Comparison of ENCODE assay signal across 20 cellular contexts in the genomic region with DNA sequence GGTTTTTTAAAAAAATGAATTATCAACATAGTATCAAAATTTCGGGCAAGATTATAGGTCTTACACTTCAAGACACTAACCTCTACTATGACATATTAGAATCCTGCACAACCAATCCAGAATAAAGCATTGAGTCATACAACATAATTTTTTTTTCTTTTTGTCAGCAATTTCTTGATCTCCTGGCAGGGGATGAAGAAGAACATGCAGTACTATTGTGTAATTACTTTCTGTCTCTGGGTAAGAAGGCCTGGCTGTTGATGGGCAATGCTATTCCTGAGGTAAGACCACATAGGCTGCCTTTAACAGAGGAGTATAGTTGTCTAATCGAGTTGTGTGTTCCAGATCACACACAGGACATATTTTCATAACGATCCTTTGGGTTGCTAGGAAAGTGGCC.
A peak's percentile ranks its signal among the peaks of the same experiment; 100 is the strongest.
DNase-seq lines count a peak whose midpoint lies in the region; ATAC-seq and TF ChIP-seq lines count a peak whose summit lies in the region.
"Had no signal": no experiment of that assay in that cellular context is flagged by ENCODE, and none has a peak within 500 bp of the region (broad histone marks: within the 10 kb centered on the region; RNA-seq: fewer than 3 reads in every experiment).

No MANE protein-coding gene starts in this region.

- no peak overlapping the region for H3K27ac ChIP-seq in left ventricle myocardium inferior (replicated peaks)
- no peak overlapping the region for H3K27ac ChIP-seq in ovary
- H3K27ac ChIP-seq: BLaER1 treated with 17β-estradiol and CSF1 and Interleukin-3, amounts not matched to agents 10 nM and 100 nM had no signal

- intact Hi-C loops in Right ventricle myocardium superior (cut with DNase I) (no loop called here), left ventricle myocardium inferior (cut with micrococcal nuclease) (no loop called here), ovary (cut with DNase I) (no loop called here)
- intact Hi-C loops in activated CD4-positive, alpha-beta T cell treated with anti-CD3 and anti-CD28 coated beads, Interleukin-2, amount 10 ng/mL, durations not matched to agents 24 days and 14 days (cut with micrococcal nuclease): no loop called here

- DNase-seq in Right ventricle myocardium superior (no peak), left ventricle myocardium inferior (no peak), epithelial cell of esophagus (ENCODE audit: low read depth) (peak; percentile 13), iris pigment epithelial cell (ENCODE audit: low read depth) (peak; percentile 88), NCI-H774 (lab: John Stamatoyannopoulos, UW) (no peak), ovary (no peak)
- no peak for DNase-seq in effector memory CD8-positive, alpha-beta T cell
- no peak for DNase-seq in activated CD4-positive, alpha-beta T cell treated with anti-CD3 and anti-CD28 coated beads, Interleukin-2, amount 10 ng/mL, durations not matched to agents 24 days and 14 days
- DNase-seq: activated CD4-positive, alpha-beta T cell treated with anti-CD3 and anti-CD28 coated beads for 4 hours; activated CD8-positive, alpha-beta memory T cell treated with anti-CD3 and anti-CD28 coated beads, Interleukin-2, amount 50 U/mL, for 48 hours; activated effector memory CD4-positive, alpha-beta T cell treated with anti-CD3 and anti-CD28 coated beads, Interleukin-2, amount 50 U/mL, for 16 hours; amygdala; DMS 273 treated with DMSO at 0.1 percent for 48 hours; endodermal cell; head of caudate nucleus; natural killer cell; NCI-H1436; NCI-H748 treated with DMSO at 0.1 percent for 48 hours; spleen had no signal

- TF ChIP-seq EP300 in ovary (IDR thresholded peaks at IDR 0.05): no peak

- no peaks in the 10 kb centered on the region for H3K27me3 ChIP-seq in left ventricle myocardium inferior (ENCODE audit: low read depth)
- H3K27me3 ChIP-seq in ovary: no peaks in the 10 kb centered on the region
- H3K27me3 ChIP-seq: BLaER1 treated with 17β-estradiol and CSF1 and Interleukin-3, amounts not matched to agents 10 nM and 100 nM; spleen had no signal

- H3K27ac Mint-ChIP-seq in effector memory CD8-positive, alpha-beta T cell: no peak overlapping the region
- no peak overlapping the region for H3K27ac Mint-ChIP-seq in activated CD4-positive, alpha-beta T cell treated with anti-CD3 and anti-CD28 coated beads, Interleukin-2, amount 10 ng/mL, durations not matched to agents 24 days and 14 days
- H3K27ac Mint-ChIP-seq: endodermal cell, natural killer cell had no signal

- peak; percentile 56 for ATAC-seq in Right ventricle myocardium superior (ENCODE audit: poor library complexity)
- ATAC-seq in effector memory CD8-positive, alpha-beta T cell (replicated peaks): no peak
- ATAC-seq: natural killer cell had no signal

- H3K4me3 Mint-ChIP-seq in effector memory CD8-positive, alpha-beta T cell: no peak overlapping the region
- no peak overlapping the region for H3K4me3 Mint-ChIP-seq in activated CD4-positive, alpha-beta T cell treated with anti-CD3 and anti-CD28 coated beads, Interleukin-2, amount 10 ng/mL, durations not matched to agents 24 days and 14 days
- H3K4me3 Mint-ChIP-seq: endodermal cell, natural killer cell had no signal

- H3K9me3 ChIP-seq in left ventricle myocardium inferior (replicated peaks) (no peaks in the 10 kb centered on the region), ovary (no peaks in the 10 kb centered on the region)
- H3K9me3 ChIP-seq: BLaER1 treated with 17β-estradiol and CSF1 and Interleukin-3, amounts not matched to agents 10 nM and 100 nM; spleen had no signal

- 58 to 65% (median 60%) methylated on average over 3 of the region's 3 CpGs for WGBS in ovary, 3 donors

- H3K27me3 Mint-ChIP-seq in effector memory CD8-positive, alpha-beta T cell: no peaks in the 10 kb centered on the region
- H3K27me3 Mint-ChIP-seq in activated CD4-positive, alpha-beta T cell treated with anti-CD3 and anti-CD28 coated beads, Interleukin-2, amount 10 ng/mL, durations not matched to agents 24 days and 14 days: no peaks in the 10 kb centered on the region

- H3K4me1 ChIP-seq in left ventricle myocardium inferior (peaks cover 13% of the 10 kb centered on the region), ovary (ENCODE audit: insufficient read depth) (no peaks in the 10 kb centered on the region)

- H3K36me3 Mint-ChIP-seq in effector memory CD8-positive, alpha-beta T cell (ENCODE audit: insufficient read depth): peaks cover 3% of the 10 kb centered on the region
- H3K36me3 Mint-ChIP-seq in activated CD4-positive, alpha-beta T cell treated with anti-CD3 and anti-CD28 coated beads, Interleukin-2, amount 10 ng/mL, durations not matched to agents 24 days and 14 days (ENCODE audit: low read depth): no peaks in the 10 kb centered on the region
- H3K36me3 Mint-ChIP-seq: natural killer cell had no signal

- H3K4me3 ChIP-seq in left ventricle myocardium inferior: no peak overlapping the region
- no peak overlapping the region for H3K4me3 ChIP-seq in epithelial cell of esophagus (ENCODE audit: low read length)
- no peak overlapping the region for H3K4me3 ChIP-seq in ovary
- H3K4me3 ChIP-seq: BLaER1 treated with 17β-estradiol and CSF1 and Interleukin-3, amounts not matched to agents 10 nM and 100 nM; spleen had no signal

- H3K36me3 ChIP-seq in left ventricle myocardium inferior (peaks cover 4% of the 10 kb centered on the region), ovary (no peaks in the 10 kb centered on the region)
- H3K36me3 ChIP-seq: spleen had no signal

- TF ChIP-seq CTCF in left ventricle myocardium inferior (IDR thresholded peaks at IDR 0.05; ENCODE audit: borderline replicate concordance) (no peak), epithelial cell of esophagus (IDR thresholded peaks at IDR 0.05; ENCODE audit: insufficient read depth, low read depth, low read length, missing control alignments) (no peak), ovary (IDR thresholded peaks at IDR 0.05) (no peak)

- peaks cover 3% of the 10 kb centered on the region in 2 donors for H3K4me1 Mint-ChIP-seq in effector memory CD8-positive, alpha-beta T cell (ENCODE audit: low read depth in 2 of 2)
- H3K4me1 Mint-ChIP-seq in activated CD4-positive, alpha-beta T cell treated with anti-CD3 and anti-CD28 coated beads, Interleukin-2, amount 10 ng/mL, durations not matched to agents 24 days and 14 days: no peaks in the 10 kb centered on the region
- H3K4me1 Mint-ChIP-seq: endodermal cell, natural killer cell had no signal

- H3K9me3 Mint-ChIP-seq in effector memory CD8-positive, alpha-beta T cell: no peaks in the 10 kb centered on the region
- H3K9me3 Mint-ChIP-seq in activated CD4-positive, alpha-beta T cell treated with anti-CD3 and anti-CD28 coated beads, Interleukin-2, amount 10 ng/mL, durations not matched to agents 24 days and 14 days: no peaks in the 10 kb centered on the region
- H3K9me3 Mint-ChIP-seq: natural killer cell had no signal

- TF ChIP-seq POLR2A in ovary (IDR thresholded peaks at IDR 0.05): no peak

Comparison
In these comparisons a context has a peak if more than half of its experiments do, and no peak if none do; other contexts are left out.
1. DNase-seq: peak in epithelial cell of esophagus (single experiment) and iris pigment epithelial cell (single experiment); none in Right ventricle myocardium superior (single experiment), left ventricle myocardium inferior (single experiment), NCI-H774 (single experiment), effector memory CD8-positive, alpha-beta T cell (0 of 3), ovary (0 of 5) and activated CD4-positive, alpha-beta T cell treated with anti-CD3 and anti-CD28 coated beads, Interleukin-2, amount 10 ng/mL, durations not matched to agents 24 days and 14 days (single experiment).